In the genomic region with DNA sequence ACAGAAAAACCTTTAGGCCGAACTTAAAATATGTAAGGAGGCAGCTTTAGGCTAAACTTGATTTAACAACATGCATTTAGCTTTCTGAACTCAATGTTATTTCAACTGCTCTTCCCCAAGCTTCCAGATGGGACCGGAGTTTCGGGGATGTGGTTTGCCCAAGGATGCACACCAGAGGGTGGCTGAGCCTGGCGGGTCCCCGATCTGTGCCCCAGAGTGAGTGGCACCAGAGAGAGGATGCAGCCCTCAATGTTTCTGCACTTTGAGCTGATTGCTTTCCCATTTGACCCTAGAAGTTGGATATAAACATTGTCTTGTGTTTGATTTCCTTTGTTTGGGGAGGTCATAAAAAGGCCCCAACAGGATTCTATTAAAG, we compare ENCODE assay signal across 11 cellular contexts.
DNase-seq lines count a peak whose midpoint lies in the region; ATAC-seq and TF ChIP-seq lines count a peak whose summit lies in the region.
"Had no signal": no experiment of that assay in that cellular context is flagged by ENCODE, and none has a peak within 500 bp of the region (broad histone marks: within the 10 kb centered on the region; RNA-seq: fewer than 3 reads in every experiment).

No MANE protein-coding gene starts in this region.

- H3K4me3 ChIP-seq in ACC112 (ENCODE audit: low read depth, low read length) (peak overlapping the region; percentile 19), ascending aorta (peak overlapping the region; percentile 2 to 43)
- H3K4me3 ChIP-seq: neural progenitor cell had no signal

- H3K4me1 ChIP-seq in ACC112 (ENCODE audit: control insufficient read depth, insufficient read depth, low read length, unreplicated experiment) (peaks cover 6% of the 10 kb centered on the region), ascending aorta (peaks cover 0 to 10% of the 10 kb centered on the region in 2 donors)
- H3K4me1 ChIP-seq: neural progenitor cell had no signal

- H3K4me3 Mint-ChIP-seq in IgD-negative memory B cell, result peak overlapping the region; percentile 59 to 88 (median 68)
- peak overlapping the region; percentile 63 for H3K4me3 Mint-ChIP-seq in natural killer cell treated with Interleukin-12 subunit alpha and Interleukin-12 subunit beta and Interleukin-15 and Interleukin-18, amount 100 ng/mL, for 72 hours
- H3K4me3 Mint-ChIP-seq: neural progenitor cell had no signal

- H3K9me3 ChIP-seq in ascending aorta, result no peaks in the 10 kb centered on the region

- H2AFZ ChIP-seq in ACC112 (ENCODE audit: low read length, unreplicated experiment), result peak overlapping the region; percentile 4
- H2AFZ ChIP-seq: neural progenitor cell had no signal

- H3K27ac ChIP-seq in ACC112 (ENCODE audit: low read depth, low read length) (no peak overlapping the region), ascending aorta (peak overlapping the region; percentile 19 to 59)
- H3K27ac ChIP-seq: neural progenitor cell had no signal

- peaks cover 2% of the 10 kb centered on the region for H3K27me3 Mint-ChIP-seq in IgD-negative memory B cell
- H3K27me3 Mint-ChIP-seq in natural killer cell treated with Interleukin-12 subunit alpha and Interleukin-12 subunit beta and Interleukin-15 and Interleukin-18, amount 100 ng/mL, for 72 hours, result no peaks in the 10 kb centered on the region

- no peaks in the 10 kb centered on the region for H3K36me3 ChIP-seq in ACC112 (ENCODE audit: insufficient read depth, low read length)
- no peaks in the 10 kb centered on the region for H3K36me3 ChIP-seq in ascending aorta
- H3K36me3 ChIP-seq: neural progenitor cell had no signal

- no peak for TF ChIP-seq CTCF in ascending aorta (IDR thresholded peaks at IDR 0.05)

- H3K36me3 Mint-ChIP-seq in IgD-negative memory B cell, result no peaks in the 10 kb centered on the region
- H3K36me3 Mint-ChIP-seq in natural killer cell treated with Interleukin-12 subunit alpha and Interleukin-12 subunit beta and Interleukin-15 and Interleukin-18, amount 100 ng/mL, for 72 hours, result no peaks in the 10 kb centered on the region
- H3K36me3 Mint-ChIP-seq: neural progenitor cell had no signal

- H3K9me3 Mint-ChIP-seq in IgD-negative memory B cell, result peaks cover 0 to 4% (median 1%) of the 10 kb centered on the region in 3 donors
- no peaks in the 10 kb centered on the region for H3K9me3 Mint-ChIP-seq in natural killer cell treated with Interleukin-12 subunit alpha and Interleukin-12 subunit beta and Interleukin-15 and Interleukin-18, amount 100 ng/mL, for 72 hours

- intact Hi-C loops in ascending aorta (cut with DNase I), result no loop called here

- H3K4me1 Mint-ChIP-seq in IgD-negative memory B cell, result peaks cover 9 to 19% (median 15%) of the 10 kb centered on the region in 3 donors
- peaks cover 19 to 20% of the 10 kb centered on the region in 2 donors for H3K4me1 Mint-ChIP-seq in natural killer cell treated with Interleukin-12 subunit alpha and Interleukin-12 subunit beta and Interleukin-15 and Interleukin-18, amount 100 ng/mL, for 72 hours (ENCODE audit: low read depth in 2 of 2)

- DNase-seq in ascending aorta (ENCODE audit: low spot score in 2 of 2), result peak in 1 of 2 donors; percentile 37
- DNase-seq in natural killer cell treated with Interleukin-12 subunit alpha and Interleukin-12 subunit beta and Interleukin-15 and Interleukin-18, amount 100 ng/mL, for 72 hours (ENCODE audit: low spot score), result no peak
- no peak for DNase-seq in putamen (ENCODE audit: low spot score)
- DNase-seq in 8988T, result no peak
- DNase-seq: C1 segment of cervical spinal cord, NCI-H187 had no signal

- ATAC-seq in natural killer cell treated with Interleukin-12 subunit alpha and Interleukin-12 subunit beta and Interleukin-15 and Interleukin-18, amount 100 ng/mL, for 72 hours, result peak in 1 of 2 donors; percentile 11
- ATAC-seq in HG03135 (IDR thresholded peaks at IDR 0.05; ENCODE audit: unreplicated experiment) (no peak), HG03280 (IDR thresholded peaks at IDR 0.05; ENCODE audit: unreplicated experiment) (no peak)

- H3K27ac Mint-ChIP-seq in IgD-negative memory B cell, result peak overlapping the region; percentile 4 to 67 (median 16)
- peak overlapping the region; percentile 9 to 28 for H3K27ac Mint-ChIP-seq in natural killer cell treated with Interleukin-12 subunit alpha and Interleukin-12 subunit beta and Interleukin-15 and Interleukin-18, amount 100 ng/mL, for 72 hours

- H3K27me3 ChIP-seq in ACC112 (ENCODE audit: insufficient read depth, low read length) (peaks cover 20% of the 10 kb centered on the region), ascending aorta (no peaks in the 10 kb centered on the region)
- H3K27me3 ChIP-seq: neural progenitor cell had no signal

- H3K79me2 ChIP-seq in ACC112 (ENCODE audit: control insufficient read depth, insufficient read depth, low read length, unreplicated experiment), result no peaks in the 10 kb centered on the region
